8 cellular contexts compared by ENCODE assay signal in genomic region chr19:54325194-54325621, GRCh38. TPM values are rescaled to one million over a fixed set of nuclear protein-coding genes. Genes with fewer than 3 reads are reported as not detected.
DNase-seq lines count a peak whose midpoint lies in the region; ATAC-seq, FAIRE-seq and TF ChIP-seq lines count a peak whose summit lies in the region.

No MANE protein-coding gene starts in this region.

- no peak overlapping the region for H3K27ac Mint-ChIP-seq in activated CD4-positive, alpha-beta memory T cell treated with anti-CD3 and anti-CD28 coated beads for 36 hours

- no peak overlapping the region for H3K4me2 ChIP-seq in A549
- no peak overlapping the region for H3K4me2 ChIP-seq in neural cell (ENCODE audit: low read length)

- H3K4me3 ChIP-seq in A549 (no peak overlapping the region), epithelial cell of proximal tubule (ENCODE audit: low read depth, low read length) (no peak overlapping the region), neural cell (ENCODE audit: low read length) (no peak overlapping the region)

- peaks cover 12% of the 10 kb centered on the region for H3K27me3 Mint-ChIP-seq in activated CD4-positive, alpha-beta memory T cell treated with anti-CD3 and anti-CD28 coated beads for 36 hours

- peaks cover 14% of the 10 kb centered on the region for H3K4me1 Mint-ChIP-seq in activated CD4-positive, alpha-beta memory T cell treated with anti-CD3 and anti-CD28 coated beads for 36 hours (ENCODE audit: low read depth)

- H3F3A ChIP-seq in neural cell (ENCODE audit: insufficient read depth, low read length, poor library complexity, severe bottlenecking): no peaks in the 10 kb centered on the region

- DNase-seq in A549 (ENCODE audit: low read depth in 1 of 2, low spot score in 1 of 2): peak; percentile 55 to 60
- DNase-seq in GM10266 (ENCODE audit: extremely low spot score): peak; percentile 66
- peak; percentile 74 for DNase-seq in NCI-H2227 (lab: John Stamatoyannopoulos, UW; ENCODE audit: unreplicated experiment)
- DNase-seq in activated CD4-positive, alpha-beta memory T cell treated with anti-CD3 and anti-CD28 coated beads for 36 hours: peak; percentile 38
- no peak for DNase-seq in epithelial cell of proximal tubule (ENCODE audit: low read depth)

- no peaks in the 10 kb centered on the region for H3K36me3 ChIP-seq in neural cell (ENCODE audit: insufficient read depth, low read length)

- H2AFZ ChIP-seq in neural cell (ENCODE audit: low read depth, low read length): no peak overlapping the region

- TF ChIP-seq POLR2A in A549 (IDR thresholded peaks at IDR 0.05; ENCODE audit: low read length): no peak

- CTCF ChIA-PET in A549 (lab: Yijun Ruan, JAX): interaction anchor here (0.7 to 1.8 kb wide), 15 partner anchors 9 to 532 kb away, joined by 3 to 13 read pairs (median 4); no protein-coding TSS in a partner anchor
- CTCF ChIA-PET in activated CD4-positive, alpha-beta memory T cell treated with anti-CD3 and anti-CD28 coated beads for 36 hours (lab: Charles Lee): interaction anchor here (0.8 to 6.3 kb wide), 6 partner anchors 9 to 119 kb away, joined by 3 to 145 read pairs (median 4); no protein-coding TSS in a partner anchor

- peak; percentile 67 to 81; a peak in 4 of 6 replicates for ATAC-seq in A549
- ATAC-seq in GM19397 (IDR thresholded peaks at IDR 0.05; ENCODE audit: unreplicated experiment): no peak
- ATAC-seq in HG03521 (IDR thresholded peaks at IDR 0.05; ENCODE audit: unreplicated experiment): no peak

- TF ChIP-seq CTCF in A549 (IDR thresholded peaks at IDR 0.05) (peak; percentile 77), GM10266 (IDR thresholded peaks at IDR 0.05; ENCODE audit: control insufficient read depth, insufficient read depth, low read depth, missing control alignments) (peak; percentile 83), epithelial cell of proximal tubule (conservative IDR thresholded peaks at IDR 0.05; ENCODE audit: low read depth, low read length) (peak; percentile 78), neural cell (IDR thresholded peaks at IDR 0.05; ENCODE audit: poor library complexity, severe bottlenecking) (peak; percentile 74)

- peak; percentile 18 for FAIRE-seq in A549 (lab: Jason Lieb, UNC)

- no peaks in the 10 kb centered on the region for H3K79me2 ChIP-seq in neural cell (replicated peaks; ENCODE audit: insufficient read depth, low read length)

- TF ChIP-seq RAD21 in A549 (conservative IDR thresholded peaks at IDR 0.05 in 1 of 2, IDR thresholded peaks at IDR 0.05 in 1 of 2): peak; percentile 28 to 43; a peak in 4 of 5 replicates
- peak; percentile 54 for TF ChIP-seq RAD21 in neural cell (conservative IDR thresholded peaks at IDR 0.05)

- no peaks in the 10 kb centered on the region for H3K4me1 ChIP-seq in A549

- H3K9me2 ChIP-seq in neural cell (ENCODE audit: insufficient read depth, low read length): no peaks in the 10 kb centered on the region

- POLR2A ChIA-PET in A549 (lab: Yijun Ruan, JAX): no interaction called here
- POLR2A ChIA-PET in activated CD4-positive, alpha-beta memory T cell treated with anti-CD3 and anti-CD28 coated beads for 36 hours (lab: Charles Lee): no interaction called here

- 5% methylated on average over 4 of the region's 4 CpGs for WGBS in A549 (ENCODE audit: missing lambda C conversion rate)

- H3K9me3 ChIP-seq in A549: peaks cover 20% of the 10 kb centered on the region; the same call in 1 of the 3 replicates
- H3K9me3 ChIP-seq in neural cell (ENCODE audit: low read length): no peaks in the 10 kb centered on the region

- H3K36me3 Mint-ChIP-seq in activated CD4-positive, alpha-beta memory T cell treated with anti-CD3 and anti-CD28 coated beads for 36 hours: no peaks in the 10 kb centered on the region

- H3K27ac ChIP-seq in A549: no peak overlapping the region
- no peak overlapping the region for H3K27ac ChIP-seq in neural cell (ENCODE audit: low read length)

- H3K9ac ChIP-seq in neural cell (ENCODE audit: low read length): no peak overlapping the region

- H3K27me3 ChIP-seq in neural cell (ENCODE audit: insufficient read depth, low read depth, low read length): no peaks in the 10 kb centered on the region

- no peak overlapping the region for H3K4me3 Mint-ChIP-seq in activated CD4-positive, alpha-beta memory T cell treated with anti-CD3 and anti-CD28 coated beads for 36 hours

- H4K20me1 ChIP-seq in neural cell (ENCODE audit: insufficient read depth): no peaks in the 10 kb centered on the region

- no peaks in the 10 kb centered on the region for H3K9me3 Mint-ChIP-seq in activated CD4-positive, alpha-beta memory T cell treated with anti-CD3 and anti-CD28 coated beads for 36 hours

- intact Hi-C loops in activated CD4-positive, alpha-beta memory T cell treated with anti-CD3 and anti-CD28 coated beads for 36 hours (cut with micrococcal nuclease): loop anchor here (1.0 kb wide), 2 partner anchors 29 to 66 kb away; no protein-coding TSS in a partner anchor

- TF ChIP-seq EP300 in A549 (IDR thresholded peaks at IDR 0.05) (no peak), neural cell (conservative IDR thresholded peaks at IDR 0.05; ENCODE audit: poor library complexity, severe bottlenecking) (no peak)

TF ChIP-seq in A549, 52 proteins besides CTCF, POLR2A, EP300 and RAD21:
- TF ChIP-seq PBX3 (IDR thresholded peaks at IDR 0.05): no peak
- TF ChIP-seq SMC3 (IDR thresholded peaks at IDR 0.05): peak; percentile 45; the same call in 2 of the 3 replicates

TF ChIP-seq in neural cell, 6 proteins besides CTCF, POLR2A, EP300 and RAD21 (continues in another document):
- TF ChIP-seq MXI1 (conservative IDR thresholded peaks at IDR 0.05; ENCODE audit: poor library complexity, severe bottlenecking): no peak
- no peak for TF ChIP-seq REST (IDR thresholded peaks at IDR 0.05; ENCODE audit: borderline replicate concordance)
- TF ChIP-seq SMC3 (conservative IDR thresholded peaks at IDR 0.05; ENCODE audit: poor library complexity): peak; percentile 73

RNA-seq across cellular contexts. Expression of gene LILRA5, which starts 12.2 kb away (rescaled TPM):
- polyA plus RNA-seq in A549 (2011; rRNA removed): not detected in 2 replicates
- polyA plus RNA-seq in A549 (2012; cell fraction: cytosol; rRNA removed): not detected in 2 replicates
- polyA plus RNA-seq in A549 (2012; cell fraction: nucleus; rRNA removed): not detected in 2 replicates
- polyA plus RNA-seq in A549 (2017; fragmentation: RNase III; extraction: RNeasy Plus Mini Kit Qiagen cat#74134 plus additional on column Dnase treatment): not detected in 3 replicates
- polyA minus RNA-seq in A549 (2011; rRNA and poly(A)+ RNA removed): not detected in 2 replicates
- total RNA-seq in activated CD4-positive, alpha-beta memory T cell treated with anti-CD3 and anti-CD28 coated beads for 36 hours: not detected
- not detected in 2 replicates for total RNA-seq in epithelial cell of proximal tubule
- not detected in 2 replicates for polyA plus RNA-seq in neural cell
- polyA minus RNA-seq in neural cell: not detected in 2 replicates

RNA-seq across cellular contexts. Expression of gene LILRA4, which starts 13.8 kb away (rescaled TPM):
- polyA plus RNA-seq in A549 (2011; rRNA removed): not detected in 2 replicates
- polyA plus RNA-seq in A549 (2012; cell fraction: cytosol; rRNA removed): not detected in 2 replicates
- not detected in 2 replicates for polyA plus RNA-seq in A549 (2012; cell fraction: nucleus; rRNA removed)
- polyA plus RNA-seq in A549 (2017; fragmentation: RNase III; extraction: RNeasy Plus Mini Kit Qiagen cat#74134 plus additional on column Dnase treatment): not detected in 3 replicates
- not detected in 2 replicates for polyA minus RNA-seq in A549 (2011; rRNA and poly(A)+ RNA removed)
- not detected for total RNA-seq in activated CD4-positive, alpha-beta memory T cell treated with anti-CD3 and anti-CD28 coated beads for 36 hours
- not detected in 2 replicates for total RNA-seq in epithelial cell of proximal tubule
- not detected in 2 replicates for polyA plus RNA-seq in neural cell
- polyA minus RNA-seq in neural cell: not detected in 2 replicates

RNA-seq across cellular contexts. Expression of gene LAIR1, which starts 39.5 kb away (rescaled TPM):
- polyA plus RNA-seq in A549 (2011; rRNA removed) (not detected in 2 replicates), A549 (2017; fragmentation: RNase III; extraction: RNeasy Plus Mini Kit Qiagen cat#74134 plus additional on column Dnase treatment) (not detected in 3 replicates), neural cell (not detected in 2 replicates)
- polyA plus RNA-seq in A549 (2012; cell fraction: cytosol; rRNA removed): not detected in 2 replicates
- 0.01 TPM in 1 of 2 replicates, not detected in the other for polyA plus RNA-seq in A549 (2012; cell fraction: nucleus; rRNA removed)
- polyA minus RNA-seq in A549 (2011; rRNA and poly(A)+ RNA removed): not detected in 2 replicates
- total RNA-seq in activated CD4-positive, alpha-beta memory T cell treated with anti-CD3 and anti-CD28 coated beads for 36 hours: 1 to 10 TPM; 4.9 to 5.7 TPM
- not detected in 2 replicates for total RNA-seq in epithelial cell of proximal tubule
- polyA minus RNA-seq in neural cell: not detected in 2 replicates

RNA-seq across cellular contexts. Expression of gene LILRB2, which starts 44.3 kb away (rescaled TPM):
- polyA plus RNA-seq in A549 (2011; rRNA removed) (not detected in 2 replicates), A549 (2017; fragmentation: RNase III; extraction: RNeasy Plus Mini Kit Qiagen cat#74134 plus additional on column Dnase treatment) (not detected in 3 replicates), neural cell (not detected in 2 replicates)
- not detected in 2 replicates for polyA plus RNA-seq in A549 (2012; cell fraction: cytosol; rRNA removed)
- polyA plus RNA-seq in A549 (2012; cell fraction: nucleus; rRNA removed): not detected in 2 replicates
- polyA minus RNA-seq in A549 (2011; rRNA and poly(A)+ RNA removed): not detected in 2 replicates
- not detected for total RNA-seq in activated CD4-positive, alpha-beta memory T cell treated with anti-CD3 and anti-CD28 coated beads for 36 hours
- total RNA-seq in epithelial cell of proximal tubule: not detected in 2 replicates
- polyA minus RNA-seq in neural cell: not detected in 2 replicates

Comparison
In these comparisons a context has a peak if more than half of its experiments do, and no peak if none do; other contexts are left out.
1. ATAC-seq: peak in A549 (2 of 2); none in GM19397 (single experiment) and HG03521 (single experiment).
2. Peak in every context shown above with its lines, with median percentiles within 50 percentile points of each other: CTCF ChIP-seq.